Comparison of ENCODE assay signal across 25 cellular contexts in genomic region chr10:124078714-124079113, GRCh38.
"Had no signal": no experiment of that assay in that cellular context is flagged by ENCODE, and none has a peak within 500 bp of the region (broad histone marks: within the 10 kb centered on the region; RNA-seq: fewer than 3 reads in every experiment).

No MANE protein-coding gene starts in this region.

- H3K36me3 ChIP-seq: ascending aorta, SJSA1 had no signal

- H3K9me3 ChIP-seq: ascending aorta, body of pancreas, SJSA1 had no signal

- H3K4me3 ChIP-seq: ascending aorta, body of pancreas, SJSA1 had no signal

- H3K4me1 ChIP-seq: body of pancreas, SJSA1 had no signal

- H3K27me3 ChIP-seq: ascending aorta, body of pancreas, SJSA1 had no signal

- DNase-seq: activated B cell treated with CpG ODN at 0.5 μM for 24 hours; activated CD4-positive, alpha-beta T cell treated with anti-CD3 and anti-CD28 coated beads for 1 hour; activated CD4-positive, alpha-beta T cell treated with anti-CD3 and anti-CD28 coated beads, Interleukin-2, amount 10 ng/mL, durations not matched to agents 24 days and 14 days; activated CD4-positive, alpha-beta T cell treated with anti-CD3 and anti-CD28 coated beads, Interleukin-2, amount 50 U/mL, for 48 hours; activated CD8-positive, alpha-beta memory T cell treated with anti-CD3 and anti-CD28 coated beads, Interleukin-2, amount 10 ng/mL, durations not matched to agents 7 days and 5 days; activated effector memory CD4-positive, alpha-beta T cell treated with Interleukin-2 at 50 U/mL for 16 hours; activated naive CD4-positive, alpha-beta T cell; activated T-cell treated with anti-CD3 and anti-CD28 coated beads, Interleukin-2, amount 50 U/mL, for 24 hours; amniotic stem cell; body of pancreas; Karpas-422; NCI-H1048; NCI-H1417; NCI-H1930; NCI-H2171; NCI-H2227 treated with DMSO at 0.1 percent for 48 hours; NCI-H446 treated with DMSO at 0.1 percent for 48 hours; NCI-H526; NCI-H82; NK-92 treated with Interleukin-12 subunit alpha and Interleukin-12 subunit beta, amount 100 ng/mL, for 24 hours; PC-3; SHP77 had no signal

- H3K27ac ChIP-seq: ascending aorta, body of pancreas, SJSA1 had no signal

- ATAC-seq: activated CD8-positive, alpha-beta memory T cell treated with anti-CD3 and anti-CD28 coated beads, Interleukin-2, amount 10 ng/mL, durations not matched to agents 7 days and 5 days; body of pancreas; PC-3; SK-N-SH treated with all-trans-retinoic acid at 6 μM for 48 hours had no signal
